Comparison of ENCODE assay signal across 11 cellular contexts in the genomic region with DNA sequence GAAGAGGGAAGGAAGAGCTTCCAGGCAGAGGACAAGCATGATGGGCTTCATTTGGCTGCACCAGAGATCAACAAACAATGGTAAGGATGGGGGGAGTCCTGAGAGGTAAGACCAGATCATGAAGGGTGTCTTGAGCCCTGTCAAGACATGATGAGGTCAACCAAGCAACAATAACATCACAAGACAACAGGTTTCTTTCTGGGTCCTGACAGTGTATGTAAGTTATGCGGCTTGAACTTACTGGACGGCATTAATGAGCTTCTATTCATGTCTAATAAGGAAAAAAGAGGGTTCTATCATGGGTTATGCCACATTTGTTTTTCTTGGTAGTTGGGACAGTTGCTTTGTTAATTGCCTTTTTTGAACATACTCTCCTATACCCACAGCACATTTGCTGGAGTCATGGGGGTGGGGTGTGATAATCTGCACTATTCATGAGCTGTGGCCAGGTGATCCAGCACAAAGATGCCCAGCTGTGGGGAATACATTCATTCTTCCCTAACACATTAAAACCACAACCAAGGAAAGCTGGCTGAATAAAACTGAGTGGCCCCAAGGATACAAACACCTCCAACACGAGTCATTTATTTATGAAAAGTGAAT.
DNase-seq lines count a peak whose midpoint lies in the region; ATAC-seq and TF ChIP-seq lines count a peak whose summit lies in the region.
"Had no signal": no experiment of that assay in that cellular context is flagged by ENCODE, and none has a peak within 500 bp of the region (broad histone marks: within the 10 kb centered on the region; RNA-seq: fewer than 3 reads in every experiment).

No MANE protein-coding gene starts in this region.

- H3K9me3 ChIP-seq in CD4-positive, alpha-beta T cell (ENCODE audit: control insufficient read depth, low read length) = no peaks in the 10 kb centered on the region
- H3K9me3 ChIP-seq in PC-9 (ENCODE audit: insufficient read depth, low read depth) = no peaks in the 10 kb centered on the region
- no peaks in the 10 kb centered on the region for H3K9me3 ChIP-seq in duodenal mucosa (ENCODE audit: control insufficient read depth in 1 of 2, low read length in 2 of 2)

- POLR2A ChIA-PET in CD4-positive, alpha-beta T cell (lab: Charles Lee) = interaction anchor here (1.2 to 2.4 kb wide), 3 partner anchors 10 to 137 kb away, joined by 3 to 12 read pairs (median 3); no protein-coding TSS in a partner anchor
- POLR2A ChIA-PET in PC-9 (lab: Charles Lee; ENCODE audit: unreplicated experiment) = interaction anchor here (0.6 to 0.7 kb wide), 2 partner anchors 10 to 26 kb away, joined by 5 to 6 read pairs; no protein-coding TSS in a partner anchor

- TF ChIP-seq CTCF in CD4-positive, alpha-beta T cell (IDR thresholded peaks at IDR 0.05) = no peak
- TF ChIP-seq CTCF in PC-9 (conservative IDR thresholded peaks at IDR 0.05) (no peak), osteocyte (IDR thresholded peaks at IDR 0.05) (no peak)

- H3K4me3 ChIP-seq in PC-9 (peak overlapping the region; percentile 8), duodenal mucosa (ENCODE audit: low read depth in 1 of 2, low read length in 2 of 2) (no peak overlapping the region)

- H3K4me2 ChIP-seq in PC-9 = peak overlapping the region; percentile 75

- H4K20me1 ChIP-seq in PC-9 (ENCODE audit: insufficient read depth) = peaks cover 44% of the 10 kb centered on the region

- H2AFZ ChIP-seq in PC-9 = no peak overlapping the region

- H3K79me2 ChIP-seq in PC-9 (ENCODE audit: low read depth) = peaks cover 95% of the 10 kb centered on the region

- H3K27me3 ChIP-seq in CD4-positive, alpha-beta T cell (ENCODE audit: control insufficient read depth, insufficient read depth, low read length) = no peaks in the 10 kb centered on the region
- H3K27me3 ChIP-seq in PC-9 (ENCODE audit: insufficient read depth, low read depth) (no peaks in the 10 kb centered on the region), duodenal mucosa (ENCODE audit: control insufficient read depth in 1 of 2, insufficient read depth in 2 of 2, low read length in 2 of 2) (no peaks in the 10 kb centered on the region)

- no peaks in the 10 kb centered on the region for H3K9me2 ChIP-seq in PC-9 (ENCODE audit: insufficient read depth)

- no peak overlapping the region for H3K27ac ChIP-seq in CD4-positive, alpha-beta T cell (ENCODE audit: low read depth, low read length)
- H3K27ac ChIP-seq in PC-9 (peak overlapping the region; percentile 99), duodenal mucosa (ENCODE audit: low read depth, low read length) (peak overlapping the region; percentile 30)
- H3K27ac ChIP-seq: HL-60 had no signal

- H3K36me3 ChIP-seq in PC-9 (ENCODE audit: low read depth) = peaks cover 69% of the 10 kb centered on the region
- peaks cover 0 to 5% of the 10 kb centered on the region in 2 donors for H3K36me3 ChIP-seq in duodenal mucosa (ENCODE audit: control insufficient read depth in 1 of 2, insufficient read depth in 2 of 2, low read length in 2 of 2)

- peak overlapping the region; percentile 69 for H3K4me3 Mint-ChIP-seq in CD4-positive, alpha-beta T cell
- no peak overlapping the region for H3K4me3 Mint-ChIP-seq in osteocyte (ENCODE audit: unreplicated experiment)
- H3K4me3 Mint-ChIP-seq: neural crest cell had no signal

- H3K9me3 Mint-ChIP-seq in CD4-positive, alpha-beta T cell = no peaks in the 10 kb centered on the region
- H3K9me3 Mint-ChIP-seq in osteocyte (ENCODE audit: unreplicated experiment) = no peaks in the 10 kb centered on the region

- H3K4me1 ChIP-seq in PC-9 (replicated peaks; ENCODE audit: insufficient read depth) (peaks cover 97% of the 10 kb centered on the region), duodenal mucosa (ENCODE audit: control insufficient read depth in 1 of 2, insufficient read depth in 2 of 2, low read length in 2 of 2) (peaks cover 70 to 72% of the 10 kb centered on the region in 2 donors)

- intact Hi-C loops in CD4-positive, alpha-beta T cell (cut with DNase I, micrococcal nuclease) = no loop called here
- intact Hi-C loops in PC-9 (cut with micrococcal nuclease; ENCODE audit: unreplicated experiment) (no loop called here), left colon (cut with DNase I, micrococcal nuclease) (no loop called here)

- peaks cover 81% of the 10 kb centered on the region for H3K36me3 Mint-ChIP-seq in CD4-positive, alpha-beta T cell (ENCODE audit: low read depth)
- peaks cover 17% of the 10 kb centered on the region for H3K36me3 Mint-ChIP-seq in osteocyte (ENCODE audit: unreplicated experiment)

- no TSS peak for BruUV-seq in PC-9 (replicated peaks; lab: Mats Ljungman, UMichigan)

- peaks cover 97% of the 10 kb centered on the region for H3F3A ChIP-seq in PC-9 (ENCODE audit: insufficient read depth, low read depth)

- ATAC-seq in CD4-positive, alpha-beta T cell (ENCODE audit: poor library complexity) = no peak
- ATAC-seq in GM21447 (IDR thresholded peaks at IDR 0.05; ENCODE audit: unreplicated experiment) (no peak), GM21576 (IDR thresholded peaks at IDR 0.05; ENCODE audit: unreplicated experiment) (no peak), left colon (no peak)

- H3K27ac Mint-ChIP-seq in CD4-positive, alpha-beta T cell = peak overlapping the region; percentile 68
- H3K27ac Mint-ChIP-seq in osteocyte (ENCODE audit: unreplicated experiment) = peak overlapping the region; percentile 98

- DNase-seq in CD4-positive, alpha-beta T cell = no peak
- no peak for DNase-seq in PC-9
- DNase-seq in osteocyte (ENCODE audit: extremely low spot score, unreplicated experiment) = no peak
- DNase-seq in stimulated activated CD4-positive, alpha-beta T cell treated with anti-CD3 and anti-CD28 coated beads, Interleukin-12 subunit alpha, Interleukin-12 subunit beta, amount 100 ng/mL, for 4 hours = no peak
- no peak for DNase-seq in left colon
- DNase-seq: NCI-H526 had no signal

- peak overlapping the region in 1 of 2 donors; percentile 28 for H3K9ac ChIP-seq in duodenal mucosa (ENCODE audit: low read depth in 1 of 2, low read length in 2 of 2)

- no peaks in the 10 kb centered on the region for H3K27me3 Mint-ChIP-seq in CD4-positive, alpha-beta T cell
- no peaks in the 10 kb centered on the region for H3K27me3 Mint-ChIP-seq in osteocyte (ENCODE audit: unreplicated experiment)

- peaks cover 81% of the 10 kb centered on the region for H3K4me1 Mint-ChIP-seq in CD4-positive, alpha-beta T cell (ENCODE audit: low read depth)
- peaks cover 87% of the 10 kb centered on the region for H3K4me1 Mint-ChIP-seq in osteocyte (ENCODE audit: unreplicated experiment)

- CTCF ChIA-PET in CD4-positive, alpha-beta T cell (lab: Charles Lee) = interaction anchor here (0.6 to 1.2 kb wide), 2 partner anchors 10 to 23 kb away, joined by 3 to 6 read pairs; no protein-coding TSS in a partner anchor
- CTCF ChIA-PET in PC-9 (lab: Charles Lee) = interaction anchor here (0.6 to 1.7 kb wide), 2 partner anchors 9 to 12 kb away, joined by 5 to 9 read pairs; no protein-coding TSS in a partner anchor
